In the genomic region with DNA sequence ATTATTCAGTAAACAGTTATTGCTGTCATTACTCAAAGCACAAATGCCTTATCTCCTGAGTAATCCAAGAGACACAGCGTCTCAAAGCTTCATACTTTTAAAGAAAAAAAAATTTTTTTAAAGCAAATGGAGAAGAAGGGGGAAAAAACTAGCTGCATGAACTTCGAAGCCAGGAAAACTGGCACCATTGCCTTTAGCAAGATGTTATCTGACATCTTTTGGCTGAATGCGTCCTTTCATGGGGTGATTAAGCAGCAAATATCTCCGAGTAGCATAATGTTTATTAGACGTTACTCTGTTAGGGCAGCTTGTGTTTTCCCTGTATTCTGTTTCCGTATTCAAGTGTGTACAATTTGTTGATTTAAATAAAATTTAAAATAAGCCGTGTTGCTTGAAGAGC, we compare ENCODE assay signal across 16 cellular contexts.
DNase-seq lines count a peak whose midpoint lies in the region; ATAC-seq, FAIRE-seq and TF ChIP-seq lines count a peak whose summit lies in the region.
"Had no signal": no experiment of that assay in that cellular context is flagged by ENCODE, and none has a peak within 500 bp of the region (broad histone marks: within the 10 kb centered on the region; RNA-seq: fewer than 3 reads in every experiment).

No MANE protein-coding gene starts in this region.

- WGBS in H1 (ENCODE audit: extremely low coverage in 1 of 2, insufficient coverage in 1 of 2, insufficient read length in 1 of 2, insufficient replicate concordance in 2 of 2, low coverage in 1 of 2, low lambda C conversion rate in 2 of 2, missing lambda C conversion rate in 1 of 2), 2 experiments: 94% methylated on average over 7 of the region's 7 CpGs; no CpG with 5 or more reads in 1 of the 2 experiments

- no peak overlapping the region for H2BK5ac ChIP-seq in H1 (ENCODE audit: low read depth, low read length)

- H4K20me1 ChIP-seq in H1 (replicated peaks in 1 of 2; ENCODE audit: control insufficient read depth in 1 of 2, insufficient read depth in 2 of 2, low read length in 2 of 2): no peaks in the 10 kb centered on the region
- no peaks in the 10 kb centered on the region for H4K20me1 ChIP-seq in neural progenitor cell (ENCODE audit: low read depth)

- H4K5ac ChIP-seq in H1 (ENCODE audit: insufficient read length, low read depth, low read length): no peak overlapping the region

- H2AK5ac ChIP-seq in H1 (ENCODE audit: low read depth, low read length): no peak overlapping the region

- H3K4me1 Mint-ChIP-seq in neural progenitor cell: peaks cover 13% of the 10 kb centered on the region

- no peak overlapping the region for H3K14ac ChIP-seq in H1 (ENCODE audit: insufficient read length)

- POLR2A ChIA-PET in H1 (lab: Charles Lee; ENCODE audit: partially characterized antibody): no interaction called here

- no peak overlapping the region for H3K27ac Mint-ChIP-seq in neural progenitor cell

- no peak overlapping the region for H3K18ac ChIP-seq in H1 (ENCODE audit: extremely low read depth, low read length)

- H2BK12ac ChIP-seq in H1 (ENCODE audit: low read depth, low read length): no peak overlapping the region

- H3K9me3 Mint-ChIP-seq in neural progenitor cell: no peaks in the 10 kb centered on the region

- H3K23ac ChIP-seq in H1 (ENCODE audit: insufficient read length): no peak overlapping the region

- CTCF ChIA-PET in H1 (lab: Charles Lee; ENCODE audit: partially characterized antibody): no interaction called here

- H3K9me3 ChIP-seq in BE2C (no peaks in the 10 kb centered on the region), H1 (ENCODE audit: insufficient read depth in 2 of 2, low read depth in 1 of 2, low read length in 1 of 2) (no peaks in the 10 kb centered on the region), neural progenitor cell (ENCODE audit: low read depth) (no peaks in the 10 kb centered on the region)

- H2AFZ ChIP-seq in H1 (ENCODE audit: low read length) (0 out of 2 replicates have a peak overlapping the region, but pooled peaks have one; percentile 72), neural progenitor cell (replicated peaks) (peak overlapping the region; percentile 38)

- H3F3A ChIP-seq in neural progenitor cell (ENCODE audit: low read depth): no peaks in the 10 kb centered on the region

- H3K36me3 ChIP-seq in BE2C (no peaks in the 10 kb centered on the region), H1 (ENCODE audit: control insufficient read depth in 2 of 4, insufficient read depth in 4 of 4, low read length in 3 of 4) (no peaks in the 10 kb centered on the region), neural progenitor cell (peaks cover 3% of the 10 kb centered on the region)

- no peak for TF ChIP-seq POLR2A in H1 (IDR thresholded peaks at IDR 0.05; ENCODE audit: control extremely low read depth in 1 of 2, low read depth in 2 of 2, low read length in 2 of 2)

- DNase-seq in BE2C (no peak), LNCaP clone FGC (ENCODE audit: low read depth) (peak; percentile 47), H1 (ENCODE audit: low read depth in 1 of 2, low spot score in 2 of 2) (no peak), neural progenitor cell (ENCODE audit: low spot score) (no peak)
- no peak for DNase-seq in activated CD4-positive, CD25-positive, alpha-beta regulatory T cell treated with anti-CD3 and anti-CD28 coated beads, Interleukin-2, amount 50 U/mL, for 72 hours
- DNase-seq: C1 segment of cervical spinal cord, DMS153, H7, NCI-H1930, NCI-H2171, NCI-H510A, NCI-H774, PC-3 had no signal

- TF ChIP-seq EP300 in H1 (IDR thresholded peaks at IDR 0.05; ENCODE audit: borderline replicate concordance in 1 of 2, low read depth in 2 of 2, low read length in 2 of 2): no peak

- H3K4me3 Mint-ChIP-seq in neural progenitor cell: no peak overlapping the region

- H3K27me3 ChIP-seq in BE2C (no peaks in the 10 kb centered on the region), H1 (replicated peaks in 1 of 4; ENCODE audit: control insufficient read depth in 3 of 4, extremely low read depth in 1 of 4, insufficient read depth in 3 of 4, low read length in 3 of 4) (no peaks in the 10 kb centered on the region), neural progenitor cell (no peaks in the 10 kb centered on the region)

- H3K9ac ChIP-seq in H1 (replicated peaks in 1 of 4; ENCODE audit: extremely low read depth in 1 of 4, low read depth in 3 of 4, low read length in 3 of 4) (no peak overlapping the region), neural progenitor cell (no peak overlapping the region)

- no peak overlapping the region for H3K56ac ChIP-seq in H1 (replicated peaks; ENCODE audit: insufficient read length, low read depth, low read length)

- no peaks in the 10 kb centered on the region for H3K36me3 Mint-ChIP-seq in neural progenitor cell

- no peaks in the 10 kb centered on the region for H3K27me3 Mint-ChIP-seq in neural progenitor cell (ENCODE audit: insufficient read depth, low read depth)

- H3K27ac ChIP-seq in H1 (ENCODE audit: low read depth, low read length) (no peak overlapping the region), neural progenitor cell (peak overlapping the region; percentile 61)

- no peaks in the 10 kb centered on the region for H3K79me2 ChIP-seq in H1 (ENCODE audit: control insufficient read depth in 1 of 2, insufficient read depth in 2 of 2, low read length in 2 of 2)
- no peaks in the 10 kb centered on the region for H3K79me2 ChIP-seq in neural progenitor cell (ENCODE audit: low read depth)

- H3K79me1 ChIP-seq in H1 (ENCODE audit: low read depth, low read length): no peaks in the 10 kb centered on the region

- H3K4me2 ChIP-seq in H1 (ENCODE audit: insufficient read depth in 1 of 2, low read depth in 2 of 2, low read length in 2 of 2) (no peak overlapping the region), neural progenitor cell (peak overlapping the region; percentile 25)

- H3K4me3 ChIP-seq in BE2C (ENCODE audit: low read depth, low read length) (peak overlapping the region; percentile 19), LNCaP clone FGC (ENCODE audit: low read depth, low read length) (no peak overlapping the region), H1 (ENCODE audit: extremely low read depth in 1 of 4, insufficient read depth in 2 of 4, low read depth in 3 of 4, low read length in 4 of 4) (no peak overlapping the region), neural progenitor cell (no peak overlapping the region)

- no peak overlapping the region for H4K91ac ChIP-seq in H1 (replicated peaks; ENCODE audit: insufficient read length, low read length)

- no peak for TF ChIP-seq CTCF in BE2C (IDR thresholded peaks at IDR 0.05; ENCODE audit: low read depth, low read length)
- no peak for TF ChIP-seq CTCF in LNCaP clone FGC (IDR thresholded peaks at IDR 0.05; ENCODE audit: control insufficient read depth, extremely low read depth, insufficient read depth)
- no peak for TF ChIP-seq CTCF in H1 (IDR thresholded peaks at IDR 0.05; ENCODE audit: control extremely low read depth in 1 of 3, insufficient read depth in 1 of 3, low read depth in 1 of 3, low read length in 3 of 3)
- TF ChIP-seq CTCF in neural progenitor cell (IDR thresholded peaks at IDR 0.05): no peak

- H2BK15ac ChIP-seq in H1 (ENCODE audit: low read length): no peak overlapping the region

- no peak overlapping the region for H4K8ac ChIP-seq in H1 (ENCODE audit: extremely low read depth, insufficient read depth, low read length)

- no peak for FAIRE-seq in H1 (lab: Jason Lieb, UNC)
- FAIRE-seq: A204.1 had no signal

- no peak for ATAC-seq in GM19351 (IDR thresholded peaks at IDR 0.05; ENCODE audit: unreplicated experiment)
- ATAC-seq in HG03571 (IDR thresholded peaks at IDR 0.05; ENCODE audit: unreplicated experiment): no peak
- ATAC-seq: PC-3 had no signal

- H2BK120ac ChIP-seq in H1 (replicated peaks; ENCODE audit: low read depth, low read length): no peak overlapping the region

- no peak for TF ChIP-seq RAD21 in H1 (IDR thresholded peaks at IDR 0.05 in 1 of 2, conservative IDR thresholded peaks at IDR 0.05 in 1 of 2; ENCODE audit: low read depth in 2 of 2, low read length in 2 of 2)

- H3K23me2 ChIP-seq in H1 (ENCODE audit: low read depth, low read length): no peaks in the 10 kb centered on the region

- peaks cover 18% of the 10 kb centered on the region for H3K4me1 ChIP-seq in BE2C
- H3K4me1 ChIP-seq in H1 (replicated peaks in 1 of 4; ENCODE audit: control insufficient read depth in 3 of 4, insufficient read depth in 4 of 4, low read length in 3 of 4): no peaks in the 10 kb centered on the region
- peaks cover 12% of the 10 kb centered on the region for H3K4me1 ChIP-seq in neural progenitor cell

- H2BK20ac ChIP-seq in H1 (ENCODE audit: low read length): no peak overlapping the region

- no peak overlapping the region for H3K4ac ChIP-seq in H1 (replicated peaks; ENCODE audit: insufficient read length, low read depth, low read length)

TF ChIP-seq in H1, 55 proteins besides CTCF, POLR2A, EP300 and RAD21:
- TF ChIP-seq HDAC2 (IDR thresholded peaks at IDR 0.05; ENCODE audit: borderline replicate concordance in 1 of 2, low read depth in 2 of 2, low read length in 2 of 2) (no peak), SP2 (IDR thresholded peaks at IDR 0.05; ENCODE audit: low read length) (no peak), CHD2 (IDR thresholded peaks at IDR 0.05; ENCODE audit: low read length) (no peak), POLR2AphosphoS5 (IDR thresholded peaks at IDR 0.05; ENCODE audit: low read depth, low read length) (no peak), BRCA1 (IDR thresholded peaks at IDR 0.05; ENCODE audit: low read depth, low read length) (no peak), TCF12 (IDR thresholded peaks at IDR 0.05; ENCODE audit: low read depth, low read length) (no peak), SUZ12 (IDR thresholded peaks at IDR 0.05; ENCODE audit: low read length) (no peak), NANOG (IDR thresholded peaks at IDR 0.05; ENCODE audit: insufficient read depth, low read depth, low read length, poor library complexity, severe bottlenecking) (no peak), TAF1 (IDR thresholded peaks at IDR 0.05; ENCODE audit: low read depth, low read length) (no peak), PHF8 (conservative IDR thresholded peaks at IDR 0.05; ENCODE audit: low read depth, low read length) (no peak), EZH2 (IDR thresholded peaks at IDR 0.05; ENCODE audit: low read depth, low read length, severe bottlenecking) (no peak)
- TF ChIP-seq, protein P1, sequence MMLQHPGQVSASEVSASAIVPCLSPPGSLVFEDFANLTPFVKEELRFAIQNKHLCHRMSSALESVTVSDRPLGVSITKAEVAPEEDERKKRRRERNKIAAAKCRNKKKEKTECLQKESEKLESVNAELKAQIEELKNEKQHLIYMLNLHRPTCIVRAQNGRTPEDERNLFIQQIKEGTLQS (IDR thresholded peaks at IDR 0.05; ENCODE audit: insufficient read depth, low read depth, low read length): no peak
